In the genomic region with DNA sequence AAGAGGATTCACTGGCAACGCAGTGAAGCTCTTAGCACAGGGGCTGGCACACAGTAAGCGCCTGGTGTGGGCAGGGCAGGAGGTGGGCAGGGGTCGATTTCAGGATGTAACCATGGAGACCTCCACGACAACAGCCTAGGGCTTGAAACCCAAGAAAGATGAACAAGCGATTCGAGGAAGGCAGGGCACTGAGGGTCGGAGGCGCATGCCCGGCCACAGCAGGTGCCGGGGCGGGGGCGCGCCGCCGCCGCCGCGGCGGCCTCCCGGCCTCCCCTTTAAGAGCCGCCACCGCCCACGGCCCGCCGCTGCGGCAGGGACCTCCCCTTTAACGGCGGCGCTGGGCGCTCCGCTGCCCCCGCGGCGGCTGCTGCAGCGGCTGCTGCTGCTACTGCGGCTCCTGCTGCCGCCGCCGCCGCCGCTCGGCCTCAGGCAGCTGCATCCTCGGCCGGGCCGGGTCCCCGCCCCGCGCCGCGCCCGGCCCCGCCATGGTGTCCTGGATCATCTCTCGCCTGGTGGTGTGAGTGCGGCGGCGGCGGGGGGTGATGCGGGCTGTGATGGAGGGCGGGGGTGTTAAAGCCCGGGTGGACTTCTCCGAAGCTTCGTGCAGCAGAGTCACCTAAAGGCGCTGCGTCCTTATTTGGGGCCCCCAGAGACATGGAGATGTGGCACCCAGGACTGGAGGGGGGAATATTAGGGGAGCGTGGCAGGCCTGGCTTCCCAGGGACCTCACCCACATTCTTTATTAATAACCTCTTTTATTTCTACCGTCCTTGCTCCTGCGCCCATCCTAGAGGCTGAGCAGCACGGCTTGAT, we compare ENCODE assay signal across 8 cellular contexts. TPM values are rescaled to one million over a fixed set of nuclear protein-coding genes. Genes with fewer than 3 reads are reported as not detected.
DNase-seq lines count a peak whose midpoint lies in the region; ATAC-seq, FAIRE-seq and TF ChIP-seq lines count a peak whose summit lies in the region.

A gene with protein sequence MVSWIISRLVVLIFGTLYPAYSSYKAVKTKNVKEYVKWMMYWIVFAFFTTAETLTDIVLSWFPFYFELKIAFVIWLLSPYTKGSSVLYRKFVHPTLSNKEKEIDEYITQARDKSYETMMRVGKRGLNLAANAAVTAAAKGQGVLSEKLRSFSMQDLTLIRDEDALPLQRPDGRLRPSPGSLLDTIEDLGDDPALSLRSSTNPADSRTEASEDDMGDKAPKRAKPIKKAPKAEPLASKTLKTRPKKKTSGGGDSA (plus strand): TSS at position 334 of the 813 bp plus-strand sequence. CDS start 152 bp downstream, at position 486.

- H3K9me3 Mint-ChIP-seq in GM23338, result no peaks in the 10 kb centered on the region

- no peaks in the 10 kb centered on the region for H3K9me2 ChIP-seq in GM23338 (ENCODE audit: insufficient read depth)

- peak within 1 kb of the TSS; percentile 89 for H3K4me3 Mint-ChIP-seq in GM23338

- peak within 1 kb of the TSS; percentile 97 for H2AFZ ChIP-seq in GM23338

- no peaks in the 10 kb centered on the region for H4K20me1 ChIP-seq in GM23338 (replicated peaks; ENCODE audit: insufficient read depth)

- peak; percentile 78 for ATAC-seq in GM23338
- peak; percentile 76 for ATAC-seq in left colon

- no peaks in the 10 kb centered on the region; the same call in 1 of the 2 replicates for H3K27me3 ChIP-seq in GM23338 (ENCODE audit: insufficient read depth)

- H3K36me3 Mint-ChIP-seq in GM23338 (ENCODE audit: low read depth), result peaks cover 21% of the 10 kb centered on the region

- peaks cover 10% of the 10 kb centered on the region for H3K36me3 ChIP-seq in GM23338 (ENCODE audit: insufficient read depth)

- no peaks in the 10 kb centered on the region for H3K79me2 ChIP-seq in GM23338 (replicated peaks; ENCODE audit: insufficient read depth)

- H3K4me1 Mint-ChIP-seq in GM23338, result peaks cover 29% of the 10 kb centered on the region

- peak within 1 kb of the TSS; percentile 86 for H3K4me3 ChIP-seq in GM23338

- H3K27ac Mint-ChIP-seq in GM23338, result 0 out of 2 replicates have a peak within 1 kb of the TSS, but pooled peaks have one; percentile 30

- H3K27ac ChIP-seq in GM23338 (ENCODE audit: low read depth) (peak within 1 kb of the TSS; percentile 45; the same call in 1 of the 2 replicates), cingulate gyrus (ENCODE audit: low read depth, low read length) (peak within 1 kb of the TSS; percentile 77)

- no peak for TF ChIP-seq CTCF in GM23338 (conservative IDR thresholded peaks at IDR 0.05; ENCODE audit: low read depth in 2 of 2)
- no peak for TF ChIP-seq CTCF in D721Med (IDR thresholded peaks at IDR 0.05; ENCODE audit: insufficient read depth, missing control alignments)

- FAIRE-seq in D721Med (lab: Jason Lieb, UNC), result no peak

- peaks cover 24% of the 10 kb centered on the region for H3K27me3 Mint-ChIP-seq in GM23338 (ENCODE audit: insufficient read depth, low read depth, poor library complexity)

- peaks cover 19% of the 10 kb centered on the region for H3F3A ChIP-seq in GM23338 (replicated peaks; ENCODE audit: low read depth)

- peak within 1 kb of the TSS; percentile 100 for H3K4me2 ChIP-seq in GM23338

- intact Hi-C loops in left colon (cut with DNase I, micrococcal nuclease), result no loop called here

- H3K4me1 ChIP-seq in GM23338 (ENCODE audit: insufficient read depth), result peaks cover 11% of the 10 kb centered on the region

- DNase-seq in DMS79 treated with DMSO at 0.1 percent for 48 hours (lab: John Stamatoyannopoulos, UW) (peak; percentile 10), GM23338 (ENCODE audit: low spot score) (peak; percentile 82), NCI-H1092 (lab: John Stamatoyannopoulos, UW) (peak; percentile 43), left colon (peak in 1 of 2 donors; percentile 50), D721Med (ENCODE audit: insufficient read length, low spot score) (no peak)
- DNase-seq in activated CD4-positive, alpha-beta T cell treated with anti-CD3 and anti-CD28 coated beads for 1 hour, result peak; percentile 38
- DNase-seq in stimulated activated CD4-positive, alpha-beta T cell treated with anti-CD3 and anti-CD28 coated beads, Interleukin-4, amount 100 ng/mL, for 4 hours, result peak; percentile 62 to 67

TF ChIP-seq in GM23338, 12 proteins besides CTCF, POLR2A, EP300 and RAD21:
- no peak for TF ChIP-seq ETS1 (IDR thresholded peaks at IDR 0.05)

RNA-seq across cellular contexts. Expression of the gene that starts here (rescaled TPM):
- total RNA-seq in GM23338 (2014; rRNA removed; shearing (Covaris generic)), result 23.0 and 29.8 TPM in 2 replicates
- 20.5 and 21.1 TPM in 2 replicates for polyA plus RNA-seq in GM23338 (2016; fragmentation: Nextera tagmentation; extraction: Ambion mirVana)
- 1 to 10 TPM in 1 of 2 donors, under 1 TPM in 1; 0.55 to 3.1 TPM for total RNA-seq in left colon
